Comparison of ENCODE assay signal across 8 cellular contexts in genomic region chr10:128125416-128125943, GRCh38. TPM values are rescaled to one million over a fixed set of nuclear protein-coding genes. Genes with fewer than 3 reads are reported as not detected.
DNase-seq lines count a peak whose midpoint lies in the region; ATAC-seq and TF ChIP-seq lines count a peak whose summit lies in the region.

No MANE protein-coding gene starts in this region.

- peaks cover 10% of the 10 kb centered on the region for H3K27me3 ChIP-seq in Loucy (ENCODE audit: insufficient read depth, low read length, poor library complexity, severe bottlenecking)

- H3K9me3 Mint-ChIP-seq in Calu3 (ENCODE audit: low read depth, unreplicated experiment), result no peaks in the 10 kb centered on the region
- no peaks in the 10 kb centered on the region for H3K9me3 Mint-ChIP-seq in brain
- H3K9me3 Mint-ChIP-seq in memory B cell, result no peaks in the 10 kb centered on the region

- peaks cover 49% of the 10 kb centered on the region for H3K4me1 ChIP-seq in Loucy (ENCODE audit: insufficient read depth, low read length, poor library complexity, severe bottlenecking)

- H3K4me1 Mint-ChIP-seq in Calu3 (ENCODE audit: low read depth, unreplicated experiment), result peaks cover 17% of the 10 kb centered on the region
- peaks cover 47% of the 10 kb centered on the region for H3K4me1 Mint-ChIP-seq in brain
- H3K4me1 Mint-ChIP-seq in memory B cell, result peaks cover 10% of the 10 kb centered on the region

- peaks cover 42% of the 10 kb centered on the region for H3K36me3 Mint-ChIP-seq in Calu3 (ENCODE audit: insufficient read depth, unreplicated experiment)
- H3K36me3 Mint-ChIP-seq in brain, result peaks cover 29% of the 10 kb centered on the region
- no peaks in the 10 kb centered on the region for H3K36me3 Mint-ChIP-seq in memory B cell

- intact Hi-C loops in Calu3 (cut with micrococcal nuclease; ENCODE audit: unreplicated experiment), result no loop called here

- H3K79me2 ChIP-seq in Loucy (ENCODE audit: insufficient read depth, low read length), result peaks cover 55% of the 10 kb centered on the region

- H3K4me3 Mint-ChIP-seq in Calu3 (ENCODE audit: low read depth, unreplicated experiment), result peak overlapping the region; percentile 76
- H3K4me3 Mint-ChIP-seq in brain, result peak overlapping the region; percentile 85 to 95 (median 92)
- peak overlapping the region; percentile 87 for H3K4me3 Mint-ChIP-seq in memory B cell

- H3K27ac Mint-ChIP-seq in Calu3 (ENCODE audit: unreplicated experiment), result peak overlapping the region; percentile 60
- H3K27ac Mint-ChIP-seq in brain, result peak overlapping the region in 4 of 5 experiments; percentile 10 to 80 (median 64)
- peak overlapping the region; percentile 67 for H3K27ac Mint-ChIP-seq in memory B cell

- no peaks in the 10 kb centered on the region for H3K9me3 ChIP-seq in Loucy (ENCODE audit: insufficient read depth, low read depth, low read length)

- CTCF ChIA-PET in Calu3 (lab: Charles Lee), result no interaction called here

- BruUV-seq in Calu3 (replicated peaks; lab: Mats Ljungman, UMichigan), result no TSS peak

- H4K20me1 ChIP-seq in Loucy (ENCODE audit: insufficient read depth, low read length, poor library complexity, severe bottlenecking), result peaks cover 47% of the 10 kb centered on the region

- H3K27me3 Mint-ChIP-seq in Calu3 (ENCODE audit: unreplicated experiment) (no peaks in the 10 kb centered on the region), brain (peaks cover 22% of the 10 kb centered on the region), memory B cell (peaks cover 9% of the 10 kb centered on the region)

- peak overlapping the region; percentile 97 for H3K4me2 ChIP-seq in Loucy (ENCODE audit: low read depth, low read length, poor library complexity, severe bottlenecking)

- peak overlapping the region; percentile 77 for H3K4me3 ChIP-seq in Loucy (ENCODE audit: low read length, poor library complexity, severe bottlenecking)

- peaks cover 20% of the 10 kb centered on the region for H3K36me3 ChIP-seq in Loucy (ENCODE audit: insufficient read depth, low read length)

- H3K9ac ChIP-seq in Loucy (ENCODE audit: low read depth, low read length, poor library complexity, severe bottlenecking), result peak overlapping the region; percentile 96

- no peak for DNase-seq in Calu3
- DNase-seq in memory B cell (ENCODE audit: low spot score in 2 of 2), result peak in 1 of 2 donors; percentile 21
- DNase-seq in NCI-H187 (lab: John Stamatoyannopoulos, UW), result no peak
- no peak for DNase-seq in GM19240 (ENCODE audit: insufficient read length, low spot score)

- TF ChIP-seq CTCF in Calu3 (IDR thresholded peaks at IDR 0.05; ENCODE audit: unreplicated experiment), result no peak
- TF ChIP-seq CTCF in Loucy (conservative IDR thresholded peaks at IDR 0.05; ENCODE audit: low read length), result no peak
- no peak for TF ChIP-seq CTCF in brain (conservative IDR thresholded peaks at IDR 0.05)

- H3F3A ChIP-seq in Loucy (ENCODE audit: low read depth), result peaks cover 2% of the 10 kb centered on the region; the same call in 1 of the 2 replicates

- ATAC-seq in memory B cell (ENCODE audit: low read depth) (no peak), HG02759 (IDR thresholded peaks at IDR 0.05; ENCODE audit: unreplicated experiment) (no peak), GM21367 (IDR thresholded peaks at IDR 0.05; ENCODE audit: unreplicated experiment) (no peak)

- H2AFZ ChIP-seq in Loucy (ENCODE audit: low read length), result 0 out of 2 replicates have a peak overlapping the region, but pooled peaks have one; percentile 42

- H3K9me2 ChIP-seq in Loucy (replicated peaks; ENCODE audit: low read depth, low read length), result no peaks in the 10 kb centered on the region

RNA-seq across cellular contexts. Expression of gene MKI67, which starts 0.7 kb away (rescaled TPM):
- total RNA-seq in Calu3 (2022), result 72.8 and 87.8 TPM in 2 replicates
- 51.3 TPM for polyA plus RNA-seq in brain (ENCODE audit: insufficient read depth, low read depth, low replicate concordance)
